Comparison of ENCODE assay signal across 1 cellular context in the genomic region with DNA sequence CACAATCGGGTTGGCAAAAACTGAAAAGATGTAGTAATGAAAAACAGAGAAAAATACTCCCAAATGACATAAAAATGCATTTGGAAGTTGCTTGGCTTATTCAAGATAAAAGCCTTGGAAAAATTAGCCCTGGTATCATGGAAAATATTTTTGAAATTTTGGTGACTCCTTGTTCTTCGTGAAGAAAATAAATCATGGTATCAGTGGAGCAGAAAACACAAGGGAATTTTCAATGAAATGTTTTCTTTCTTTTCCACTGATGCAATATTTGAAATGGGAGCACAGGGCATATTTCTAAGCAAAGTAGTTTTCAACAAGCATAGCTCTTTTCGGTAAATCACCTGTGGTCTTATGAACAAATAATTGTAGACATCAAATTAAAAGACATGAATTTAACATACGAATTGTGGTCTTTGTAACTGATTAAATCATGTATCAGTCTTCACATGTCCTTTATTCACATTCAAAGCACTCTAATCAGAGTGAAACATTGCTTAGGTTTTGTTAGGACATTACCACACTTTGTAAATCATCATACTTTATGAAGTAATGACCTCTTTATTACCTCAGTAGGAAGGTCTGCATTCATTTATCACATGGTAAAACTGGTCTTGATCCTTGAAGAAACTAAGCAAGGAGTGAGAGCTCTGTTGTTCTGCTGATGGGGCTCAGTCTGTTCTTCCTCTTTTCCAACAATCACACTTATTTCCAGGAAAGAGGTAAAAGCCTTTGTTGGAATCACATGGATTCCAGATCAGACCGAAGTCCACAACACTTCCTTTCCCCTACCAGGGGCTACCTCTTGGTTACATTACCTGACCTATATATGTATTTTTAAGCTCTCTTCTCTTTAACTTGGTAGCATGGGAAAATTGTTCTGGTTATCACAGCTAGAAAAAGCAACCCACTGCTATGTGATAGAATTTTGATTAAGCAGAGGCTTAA.
TF ChIP-seq lines count a peak whose summit lies in the region.

No MANE protein-coding gene starts in this region.

TF ChIP-seq in endothelial cell of umbilical vein, 7 proteins besides CTCF, POLR2A, EP300 and RAD21:
- TF ChIP-seq JUN (IDR thresholded peaks at IDR 0.05; ENCODE audit: borderline replicate concordance, insufficient read depth, insufficient read length, low read depth) (no peak), MYC (IDR thresholded peaks at IDR 0.05; ENCODE audit: low read depth, low read length) (no peak), POLR2AphosphoS5 (IDR thresholded peaks at IDR 0.05; ENCODE audit: insufficient read depth, low read depth, low read length) (no peak), GATA2 (IDR thresholded peaks at IDR 0.05; ENCODE audit: insufficient read depth, insufficient read length, low read depth, low read length) (no peak), FOS (IDR thresholded peaks at IDR 0.05; ENCODE audit: borderline replicate concordance, insufficient read depth, low read length) (no peak), EZH2 (IDR thresholded peaks at IDR 0.05; ENCODE audit: borderline replicate concordance, low read depth, low read length, severe bottlenecking) (no peak)
- TF ChIP-seq, protein P1, sequence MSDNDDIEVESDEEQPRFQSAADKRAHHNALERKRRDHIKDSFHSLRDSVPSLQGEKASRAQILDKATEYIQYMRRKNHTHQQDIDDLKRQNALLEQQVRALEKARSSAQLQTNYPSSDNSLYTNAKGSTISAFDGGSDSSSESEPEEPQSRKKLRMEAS (IDR thresholded peaks at IDR 0.05; ENCODE audit: insufficient read depth, insufficient read length): no peak
